In the genomic region with DNA sequence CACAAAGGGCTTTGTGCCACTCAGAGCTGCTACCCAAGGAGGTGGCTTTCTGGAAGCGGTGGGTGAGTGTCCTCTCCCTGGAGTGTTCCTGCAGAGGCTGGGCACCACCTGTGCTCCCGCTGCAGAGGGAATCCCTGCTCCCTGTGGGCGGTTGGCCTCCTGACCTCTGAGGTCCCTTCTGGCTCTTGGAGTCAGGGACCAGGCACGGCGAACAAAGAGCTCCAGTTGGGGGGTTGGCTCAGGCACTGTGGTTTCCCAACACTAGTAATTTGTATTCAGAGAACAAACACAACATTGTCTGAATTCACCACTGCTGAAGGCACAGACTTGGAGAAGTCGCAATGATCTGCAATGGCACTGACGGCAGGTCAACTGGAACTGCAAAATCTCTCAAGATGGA, we compare ENCODE assay signal across 16 cellular contexts.
DNase-seq lines count a peak whose midpoint lies in the region; ATAC-seq and TF ChIP-seq lines count a peak whose summit lies in the region.
"Had no signal": no experiment of that assay in that cellular context is flagged by ENCODE, and none has a peak within 500 bp of the region (broad histone marks: within the 10 kb centered on the region; RNA-seq: fewer than 3 reads in every experiment).

No MANE protein-coding gene starts in this region.

- no peak for TF ChIP-seq RAD21 in SK-N-SH (IDR thresholded peaks at IDR 0.05; ENCODE audit: low read length)

- H3K27ac ChIP-seq in SK-N-SH (ENCODE audit: low read depth in 2 of 2, low read length in 1 of 2) = no peak overlapping the region
- H3K27ac ChIP-seq: SK-N-MC had no signal

- H3K9ac ChIP-seq in SK-N-SH = no peak overlapping the region

- WGBS in SK-N-SH (ENCODE audit: low lambda C conversion rate) = 90% methylated on average over 4 of the region's 7 CpGs

- H3K4me1 ChIP-seq in SK-N-SH (ENCODE audit: control insufficient read depth in 1 of 2, insufficient read depth in 2 of 2, low read depth in 1 of 2, low read length in 1 of 2) = no peaks in the 10 kb centered on the region

- H3F3A ChIP-seq in SK-N-SH (replicated peaks; ENCODE audit: insufficient read depth) = peaks cover 15% of the 10 kb centered on the region

- CTCF ChIA-PET in SK-N-SH (lab: Yijun Ruan, JAX) = interaction anchor here (1.3 to 2.3 kb wide), 2 partner anchors 15 to 21 kb away, joined by 4 to 6 read pairs; no protein-coding TSS in a partner anchor

- H3K4me2 ChIP-seq in SK-N-SH = no peak overlapping the region

- H4K20me1 ChIP-seq in SK-N-SH (ENCODE audit: insufficient read depth) = no peaks in the 10 kb centered on the region

- DNase-seq in ELF-1 (ENCODE audit: low read depth, low spot score) (peak; percentile 40), astrocyte of the hippocampus (ENCODE audit: low read depth, low spot score) (peak; percentile 43), hippocampal formation (lab: John Stamatoyannopoulos, UW) (peak; percentile 82 to 89), posterior cingulate gyrus (peak; percentile 47 to 97 (median 79)), NCI-H1048 (lab: John Stamatoyannopoulos, UW) (no peak), SK-N-SH (no peak)
- DNase-seq in stimulated activated CD4-positive, alpha-beta T cell treated with anti-CD3 and anti-CD28 coated beads, Interleukin-1b, Interleukin-23, amount 100 ng/mL, for 48 hours = no peak
- DNase-seq: activated CD4-positive, alpha-beta T cell treated with anti-CD3 and anti-CD28 coated beads for 4 hours; activated CD8-positive, alpha-beta memory T cell treated with anti-CD3 and anti-CD28 coated beads, Interleukin-2, amount 50 U/mL, for 4 hours; activated gamma-delta T cell treated with Interleukin-2 at 50 U/mL for 16 hours; aorta; MM.1S; NCI-H2081; OCI-M1 had no signal

- POLR2A ChIA-PET in SK-N-SH (lab: Yijun Ruan, JAX) = no interaction called here

- peaks cover 7% of the 10 kb centered on the region for H3K79me2 ChIP-seq in SK-N-SH (ENCODE audit: insufficient read depth)

- no peak for TF ChIP-seq CTCF in SK-N-SH (IDR thresholded peaks at IDR 0.05)

- H3K27me3 ChIP-seq in SK-N-SH (ENCODE audit: insufficient read depth) = no peaks in the 10 kb centered on the region

- no peak for ATAC-seq in GM18873 (IDR thresholded peaks at IDR 0.05; ENCODE audit: low FRiP score, unreplicated experiment)

- no peaks in the 10 kb centered on the region for H3K9me2 ChIP-seq in SK-N-SH

- H3K4me3 ChIP-seq in SK-N-SH (ENCODE audit: low read depth in 2 of 2, low read length in 1 of 2) = no peak overlapping the region
- H3K4me3 ChIP-seq: SK-N-MC had no signal

- H2AFZ ChIP-seq in SK-N-SH (ENCODE audit: low read depth) = no peak overlapping the region

- H3K36me3 ChIP-seq in SK-N-SH (replicated peaks in 1 of 2; ENCODE audit: control insufficient read depth in 1 of 2, insufficient read depth in 2 of 2, low read length in 1 of 2) = peaks cover 0 to 3% of the 10 kb centered on the region in 2 experiments

- H3K9me3 ChIP-seq in SK-N-SH = no peaks in the 10 kb centered on the region

- intact Hi-C loops in posterior cingulate gyrus (cut with DNase I) = no loop called here

- TF ChIP-seq EP300 in SK-N-SH (IDR thresholded peaks at IDR 0.05; ENCODE audit: borderline replicate concordance in 1 of 2, low read depth in 1 of 2, low read length in 1 of 2) = no peak

TF ChIP-seq in SK-N-SH, 30 proteins besides CTCF, POLR2A, EP300 and RAD21:
- TF ChIP-seq NRF1 (IDR thresholded peaks at IDR 0.05; ENCODE audit: low read depth, low read length) (no peak), MEF2A (IDR thresholded peaks at IDR 0.05; ENCODE audit: borderline replicate concordance, low read depth) (no peak), FOXM1 (IDR thresholded peaks at IDR 0.05; ENCODE audit: low read depth) (no peak), SMC3 (IDR thresholded peaks at IDR 0.05; ENCODE audit: low read depth, low read length) (no peak)

Comparison
In these comparisons a context has a peak if more than half of its experiments do, and no peak if none do; other contexts are left out.
1. DNase-seq: peak in ELF-1 (single experiment), astrocyte of the hippocampus (single experiment), hippocampal formation (2 of 2) and posterior cingulate gyrus (10 of 10); none in NCI-H1048 (single experiment), stimulated activated CD4-positive, alpha-beta T cell treated with anti-CD3 and anti-CD28 coated beads, Interleukin-1b, Interleukin-23, amount 100 ng/mL, for 48 hours (single experiment) and SK-N-SH (single experiment).